ENCODE assay signal across 8 cellular contexts in genomic region chr17:50944902-50945720, GRCh38.
DNase-seq lines count a peak whose midpoint lies in the region; ATAC-seq and TF ChIP-seq lines count a peak whose summit lies in the region.

No MANE protein-coding gene starts in this region.

- DNase-seq in left ventricle myocardium inferior, result no peak
- DNase-seq in left ventricle myocardium superior, result no peak
- DNase-seq in chondrocyte (ENCODE audit: low spot score), result peak; percentile 61
- no peak for DNase-seq in natural killer cell treated with Interleukin-12 subunit alpha and Interleukin-12 subunit beta and Interleukin-15 and Interleukin-18, amount 100 ng/mL, for 72 hours (ENCODE audit: low spot score)
- no peak for DNase-seq in NCI-H2029 (lab: John Stamatoyannopoulos, UW)
- no peak for DNase-seq in mucosa of gallbladder (ENCODE audit: low spot score)
- DNase-seq in mucosa of descending colon, result no peak

- no peak overlapping the region for H3K27ac Mint-ChIP-seq in chondrocyte (ENCODE audit: unreplicated experiment)
- no peak overlapping the region for H3K27ac Mint-ChIP-seq in natural killer cell treated with Interleukin-12 subunit alpha and Interleukin-12 subunit beta and Interleukin-15 and Interleukin-18, amount 100 ng/mL, for 72 hours

- intact Hi-C loops in left ventricle myocardium inferior (cut with micrococcal nuclease), result no loop called here
- intact Hi-C loops in left ventricle myocardium superior (cut with micrococcal nuclease), result no loop called here
- intact Hi-C loops in mucosa of descending colon (cut with DNase I, micrococcal nuclease), result loop anchor here in 1 of 2 donors (5.0 kb wide), 1 partner anchor 78 kb away; the partner anchor contains the start of gene TOB1

- no peak for TF ChIP-seq CTCF in left ventricle myocardium inferior (IDR thresholded peaks at IDR 0.05; ENCODE audit: borderline replicate concordance)
- TF ChIP-seq CTCF in chondrocyte (IDR thresholded peaks at IDR 0.05), result no peak
- no peak for TF ChIP-seq CTCF in mucosa of descending colon (IDR thresholded peaks at IDR 0.05)

- no peaks in the 10 kb centered on the region for H3K27me3 Mint-ChIP-seq in chondrocyte (ENCODE audit: low read depth)
- peaks cover 0 to 5% of the 10 kb centered on the region in 2 donors for H3K27me3 Mint-ChIP-seq in natural killer cell treated with Interleukin-12 subunit alpha and Interleukin-12 subunit beta and Interleukin-15 and Interleukin-18, amount 100 ng/mL, for 72 hours

- ATAC-seq in left ventricle myocardium superior (no peak), HG03095 (IDR thresholded peaks at IDR 0.05; ENCODE audit: unreplicated experiment) (no peak), mucosa of descending colon (no peak)
- no peak for ATAC-seq in natural killer cell treated with Interleukin-12 subunit alpha and Interleukin-12 subunit beta and Interleukin-15 and Interleukin-18, amount 100 ng/mL, for 72 hours

- peak overlapping the region; percentile 98 for H3K27ac ChIP-seq in left ventricle myocardium inferior (replicated peaks)

- peaks cover 55% of the 10 kb centered on the region for H3K4me1 ChIP-seq in left ventricle myocardium inferior
- H3K4me1 ChIP-seq in mucosa of descending colon (ENCODE audit: low read depth), result peaks cover 56% of the 10 kb centered on the region

- H3K4me3 ChIP-seq in left ventricle myocardium inferior (peak overlapping the region; percentile 73), mucosa of descending colon (no peak overlapping the region)

- no peak overlapping the region for H3K4me3 Mint-ChIP-seq in chondrocyte (ENCODE audit: unreplicated experiment)
- H3K4me3 Mint-ChIP-seq in natural killer cell treated with Interleukin-12 subunit alpha and Interleukin-12 subunit beta and Interleukin-15 and Interleukin-18, amount 100 ng/mL, for 72 hours, result peak overlapping the region; percentile 25

- H3K9me3 ChIP-seq in left ventricle myocardium inferior (replicated peaks), result no peaks in the 10 kb centered on the region
- no peaks in the 10 kb centered on the region for H3K9me3 ChIP-seq in mucosa of descending colon

- no peaks in the 10 kb centered on the region for H3K36me3 Mint-ChIP-seq in chondrocyte (ENCODE audit: low read depth)
- no peaks in the 10 kb centered on the region for H3K36me3 Mint-ChIP-seq in natural killer cell treated with Interleukin-12 subunit alpha and Interleukin-12 subunit beta and Interleukin-15 and Interleukin-18, amount 100 ng/mL, for 72 hours

- H3K9me3 Mint-ChIP-seq in chondrocyte (ENCODE audit: low read depth), result no peaks in the 10 kb centered on the region
- H3K9me3 Mint-ChIP-seq in natural killer cell treated with Interleukin-12 subunit alpha and Interleukin-12 subunit beta and Interleukin-15 and Interleukin-18, amount 100 ng/mL, for 72 hours, result no peaks in the 10 kb centered on the region

- peaks cover 28% of the 10 kb centered on the region for H3K4me1 Mint-ChIP-seq in chondrocyte (ENCODE audit: low read depth)
- peaks cover 6 to 10% of the 10 kb centered on the region in 2 donors for H3K4me1 Mint-ChIP-seq in natural killer cell treated with Interleukin-12 subunit alpha and Interleukin-12 subunit beta and Interleukin-15 and Interleukin-18, amount 100 ng/mL, for 72 hours (ENCODE audit: low read depth in 2 of 2)

- H3K36me3 ChIP-seq in left ventricle myocardium inferior (no peaks in the 10 kb centered on the region), mucosa of descending colon (ENCODE audit: low read depth) (no peaks in the 10 kb centered on the region)

- H3K27me3 ChIP-seq in left ventricle myocardium inferior (ENCODE audit: low read depth), result no peaks in the 10 kb centered on the region
